In the genomic region with DNA sequence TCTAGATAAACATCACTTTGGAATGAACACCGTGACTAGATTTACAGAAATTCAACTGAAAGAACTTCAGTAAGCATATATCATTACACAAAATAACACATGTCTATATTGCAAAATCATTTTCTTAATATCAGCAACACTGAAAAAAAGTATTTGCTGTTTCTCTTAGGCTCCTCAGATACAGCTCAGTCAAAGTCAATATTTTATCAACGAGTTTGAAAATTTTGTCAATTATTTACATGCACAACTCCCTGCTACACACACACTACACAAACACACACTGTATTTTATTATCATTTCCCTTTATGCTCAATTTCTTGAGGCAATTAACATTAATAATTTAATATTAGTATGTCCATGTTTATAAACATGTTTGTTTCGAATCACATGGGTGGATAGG, we compare ENCODE assay signal across 10 cellular contexts. TPM values are rescaled to one million over a fixed set of nuclear protein-coding genes. Genes with fewer than 3 reads are reported as not detected.
"Had no signal": no experiment of that assay in that cellular context is flagged by ENCODE, and none has a peak within 500 bp of the region (broad histone marks: within the 10 kb centered on the region; RNA-seq: fewer than 3 reads in every experiment).

No MANE protein-coding gene starts in this region.

- H3K4me2 ChIP-seq: KMS-11 had no signal

- DNase-seq: IMR-90, KBM-7, KG1 had no signal

- H3K9ac ChIP-seq: KMS-11 had no signal

- ATAC-seq: K562 had no signal

- H3K27ac ChIP-seq: HL-60, KMS-11 had no signal

- H3K4me3 ChIP-seq: K562 had no signal

- FAIRE-seq: HTR-8/SVneo, K562 had no signal

RNA-seq across cellular contexts. Expression of gene PZP, which starts 3.8 kb away (rescaled TPM):
- total RNA-seq: HT-29, HT1080, IMR-90, K562 had no signal
- polyA plus RNA-seq: IgD-negative memory B cell, IMR-90 had no signal
